19 cellular contexts compared by ENCODE assay signal in the genomic region with DNA sequence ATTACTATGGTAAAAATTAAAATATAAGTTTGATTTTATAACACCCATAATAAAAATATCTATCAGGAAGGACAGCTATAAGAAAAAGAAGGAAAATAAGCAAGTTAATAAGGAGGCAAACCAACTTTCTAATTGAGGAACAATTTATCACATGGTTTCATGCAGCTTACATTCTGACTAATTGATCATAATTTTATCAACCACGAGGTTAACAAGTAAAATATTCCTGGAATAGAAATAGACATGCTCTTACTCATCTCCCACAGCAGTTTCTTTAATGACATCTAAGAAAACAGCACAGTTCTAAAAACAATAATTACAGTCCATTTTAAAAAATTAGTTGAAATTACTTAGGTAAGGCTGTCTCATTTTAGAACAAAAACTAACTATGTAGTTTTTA.
DNase-seq lines count a peak whose midpoint lies in the region; ATAC-seq, FAIRE-seq and TF ChIP-seq lines count a peak whose summit lies in the region.
"Had no signal": no experiment of that assay in that cellular context is flagged by ENCODE, and none has a peak within 500 bp of the region (broad histone marks: within the 10 kb centered on the region; RNA-seq: fewer than 3 reads in every experiment).

No MANE protein-coding gene starts in this region.

- intact Hi-C loops in Calu3 (cut with micrococcal nuclease; ENCODE audit: unreplicated experiment), result loop anchor here (5.0 kb wide), 2 partner anchors 70 to 300 kb away; no protein-coding TSS in a partner anchor

- TF ChIP-seq CTCF in Calu3 (IDR thresholded peaks at IDR 0.05; ENCODE audit: unreplicated experiment), result no peak

- H3K4me3 Mint-ChIP-seq in Calu3 (ENCODE audit: low read depth, unreplicated experiment), result no peak overlapping the region
- H3K4me3 Mint-ChIP-seq in T-helper 1 cell treated with Interleukin-12 subunit alpha and Interleukin-12 subunit beta and Interleukin-4 antibody, amounts not matched to agents 30 μg/mL and 1 μg/mL, for 36 hours, result no peak overlapping the region
- H3K4me3 Mint-ChIP-seq: brain had no signal

- peaks cover 11% of the 10 kb centered on the region for H3K36me3 Mint-ChIP-seq in Calu3 (ENCODE audit: insufficient read depth, unreplicated experiment)
- no peaks in the 10 kb centered on the region for H3K36me3 Mint-ChIP-seq in T-helper 1 cell treated with Interleukin-12 subunit alpha and Interleukin-12 subunit beta and Interleukin-4 antibody, amounts not matched to agents 30 μg/mL and 1 μg/mL, for 36 hours (ENCODE audit: low read depth)
- H3K36me3 Mint-ChIP-seq: brain had no signal

- ATAC-seq in GM19397 (IDR thresholded peaks at IDR 0.05; ENCODE audit: unreplicated experiment) (no peak), HG03432 (IDR thresholded peaks at IDR 0.05; ENCODE audit: unreplicated experiment) (no peak), GM19452 (IDR thresholded peaks at IDR 0.05; ENCODE audit: unreplicated experiment) (no peak)
- ATAC-seq: esophagus mucosa had no signal

- DNase-seq in Calu3 (no peak), H54 (ENCODE audit: insufficient read length, low spot score) (no peak), kidney glomerular epithelial cell (lab: John Stamatoyannopoulos, UW) (peak; percentile 35)
- DNase-seq: activated naive CD4-positive, alpha-beta T cell treated with Interleukin-2 at 50 U/mL for 16 hours; COR-L47; dermis blood vessel endothelial cell; head of caudate nucleus; islet precursor cell; MG63; NCI-H748 treated with DMSO at 0.1 percent for 48 hours; sigmoid colon; stimulated activated CD4-positive, alpha-beta T cell treated with anti-CD3 and anti-CD28 coated beads, Interleukin-2, amount 100 ng/mL, for 48 hours had no signal

- peaks cover 68% of the 10 kb centered on the region for H3K4me1 Mint-ChIP-seq in Calu3 (ENCODE audit: low read depth, unreplicated experiment)
- peaks cover 23% of the 10 kb centered on the region for H3K4me1 Mint-ChIP-seq in T-helper 1 cell treated with Interleukin-12 subunit alpha and Interleukin-12 subunit beta and Interleukin-4 antibody, amounts not matched to agents 30 μg/mL and 1 μg/mL, for 36 hours (ENCODE audit: low read depth)

- peak; percentile 66 for FAIRE-seq in H54 (lab: Jason Lieb, UNC)
- FAIRE-seq: G401.6 had no signal

- no peak for TF ChIP-seq POLR2A in H54 (IDR thresholded peaks at IDR 0.05; ENCODE audit: low read depth, low read length)

- BruUV-seq in Calu3 (replicated peaks; lab: Mats Ljungman, UMichigan), result no TSS peak

- no peaks in the 10 kb centered on the region for H3K9me3 Mint-ChIP-seq in Calu3 (ENCODE audit: low read depth, unreplicated experiment)
- H3K9me3 Mint-ChIP-seq in T-helper 1 cell treated with Interleukin-12 subunit alpha and Interleukin-12 subunit beta and Interleukin-4 antibody, amounts not matched to agents 30 μg/mL and 1 μg/mL, for 36 hours, result no peaks in the 10 kb centered on the region
- H3K9me3 Mint-ChIP-seq: brain had no signal

- H3K27me3 Mint-ChIP-seq in Calu3 (ENCODE audit: unreplicated experiment), result no peaks in the 10 kb centered on the region
- peaks cover 6% of the 10 kb centered on the region for H3K27me3 Mint-ChIP-seq in T-helper 1 cell treated with Interleukin-12 subunit alpha and Interleukin-12 subunit beta and Interleukin-4 antibody, amounts not matched to agents 30 μg/mL and 1 μg/mL, for 36 hours (ENCODE audit: low read depth)
- H3K27me3 Mint-ChIP-seq: brain had no signal

- peak overlapping the region; percentile 99 for H3K27ac Mint-ChIP-seq in Calu3 (ENCODE audit: unreplicated experiment)
- peak overlapping the region; percentile 36 for H3K27ac Mint-ChIP-seq in T-helper 1 cell treated with Interleukin-12 subunit alpha and Interleukin-12 subunit beta and Interleukin-4 antibody, amounts not matched to agents 30 μg/mL and 1 μg/mL, for 36 hours

- CTCF ChIA-PET in Calu3 (lab: Charles Lee), result interaction anchor here (1.3 to 1.5 kb wide), 4 partner anchors 17 to 183 kb away, joined by 3 to 5 read pairs (median 3); no protein-coding TSS in a partner anchor
